In genomic region chr21:25700741-25701140, GRCh38 we compare ENCODE assay signal across 19 cellular contexts. TPM values are rescaled to one million over a fixed set of nuclear protein-coding genes. Genes with fewer than 3 reads are reported as not detected.
A peak's percentile ranks its signal among the peaks of the same experiment; 100 is the strongest.
DNase-seq lines count a peak whose midpoint lies in the region; ATAC-seq, FAIRE-seq and TF ChIP-seq lines count a peak whose summit lies in the region.
"Had no signal": no experiment of that assay in that cellular context is flagged by ENCODE, and none has a peak within 500 bp of the region (broad histone marks: within the 10 kb centered on the region; RNA-seq: fewer than 3 reads in every experiment).

No MANE protein-coding gene starts in this region.

- no peaks in the 10 kb centered on the region for H3K9me3 ChIP-seq in mesodermal cell (ENCODE audit: control insufficient read depth, low read length)
- H3K9me3 ChIP-seq: A549 had no signal

- H3K4me3 ChIP-seq in bronchial epithelial cell (ENCODE audit: low read depth, low read length) (no peak overlapping the region), mesodermal cell (ENCODE audit: extremely low read depth, insufficient read depth, low read length, poor library complexity, severe bottlenecking) (no peak overlapping the region)
- H3K4me3 ChIP-seq: A549, SK-N-MC had no signal

- intact Hi-C loops in head of caudate nucleus (cut with DNase I), result no loop called here

- H3K4me1 ChIP-seq in mesodermal cell (ENCODE audit: control insufficient read depth, insufficient read depth, low read length, poor library complexity, severe bottlenecking), result no peaks in the 10 kb centered on the region
- H3K4me1 ChIP-seq: A549 had no signal

- no peaks in the 10 kb centered on the region for H3K36me3 ChIP-seq in bronchial epithelial cell (ENCODE audit: control insufficient read depth, insufficient read depth, low read length)
- H3K36me3 ChIP-seq in mesodermal cell (ENCODE audit: control insufficient read depth, insufficient read depth, low read length), result no peaks in the 10 kb centered on the region

- no peak for ATAC-seq in HG02870 (IDR thresholded peaks at IDR 0.05; ENCODE audit: unreplicated experiment)
- ATAC-seq in GM19023 (IDR thresholded peaks at IDR 0.05; ENCODE audit: unreplicated experiment), result no peak
- ATAC-seq: A549 had no signal

- DNase-seq in ELR (ENCODE audit: low read depth) (peak; percentile 10), NCI-H226 (peak; percentile 6), bronchial epithelial cell (ENCODE audit: low read depth) (peak; percentile 31), head of caudate nucleus (no peak), DMS79 (lab: John Stamatoyannopoulos, UW) (no peak)
- DNase-seq: C1 segment of cervical spinal cord, DMS 273 treated with DMSO at 0.1 percent for 48 hours, H9, NCI-H1417 treated with DMSO at 0.1 percent for 48 hours, NCI-H1930, NCI-H2171, NCI-H446 treated with DMSO at 0.1 percent for 48 hours, NCI-H748 treated with DMSO at 0.1 percent for 48 hours had no signal

- 86 to 100% methylated on average over 1 of the region's 1 CpG for WGBS in mesodermal cell (ENCODE audit: insufficient coverage in 2 of 2), 2 experiments

- H3K27ac ChIP-seq in mesodermal cell (ENCODE audit: low read depth, low read length, severe bottlenecking), result peak overlapping the region; percentile 3
- H3K27ac ChIP-seq: A549, SK-N-MC had no signal

- no peak for FAIRE-seq in bronchial epithelial cell (lab: Jason Lieb, UNC)
- FAIRE-seq: A549, HTR-8/SVneo had no signal

- TF ChIP-seq CTCF in bronchial epithelial cell (IDR thresholded peaks at IDR 0.05; ENCODE audit: insufficient read depth, low read length, severe bottlenecking), result no peak

- no peaks in the 10 kb centered on the region for H3K27me3 ChIP-seq in bronchial epithelial cell (ENCODE audit: control insufficient read depth, insufficient read depth, low read length)

RNA-seq across cellular contexts. Expression of gene ATP5PF, which starts 34.0 kb away (rescaled TPM):
- 34.5 and 45.1 TPM in 2 replicates for total RNA-seq in bronchial epithelial cell
- polyA plus RNA-seq in mesodermal cell (2013, experiment 1 of 2), result 234 TPM
- polyA plus RNA-seq in mesodermal cell (2013, experiment 2 of 2), result 262 TPM

RNA-seq across cellular contexts. Expression of gene GABPA, which starts 34.0 kb away (rescaled TPM):
- 15.8 and 16.4 TPM in 2 replicates for total RNA-seq in bronchial epithelial cell
- 21.8 TPM for polyA plus RNA-seq in mesodermal cell (2013, experiment 1 of 2)
- 23.7 TPM for polyA plus RNA-seq in mesodermal cell (2013, experiment 2 of 2)

Comparison
In these comparisons a context has a peak if more than half of its experiments do, and no peak if none do; other contexts are left out.
1. DNase-seq: peak in ELR (single experiment), NCI-H226 (single experiment) and bronchial epithelial cell (single experiment); none in head of caudate nucleus (0 of 42) and DMS79 (single experiment).